In the genomic region with DNA sequence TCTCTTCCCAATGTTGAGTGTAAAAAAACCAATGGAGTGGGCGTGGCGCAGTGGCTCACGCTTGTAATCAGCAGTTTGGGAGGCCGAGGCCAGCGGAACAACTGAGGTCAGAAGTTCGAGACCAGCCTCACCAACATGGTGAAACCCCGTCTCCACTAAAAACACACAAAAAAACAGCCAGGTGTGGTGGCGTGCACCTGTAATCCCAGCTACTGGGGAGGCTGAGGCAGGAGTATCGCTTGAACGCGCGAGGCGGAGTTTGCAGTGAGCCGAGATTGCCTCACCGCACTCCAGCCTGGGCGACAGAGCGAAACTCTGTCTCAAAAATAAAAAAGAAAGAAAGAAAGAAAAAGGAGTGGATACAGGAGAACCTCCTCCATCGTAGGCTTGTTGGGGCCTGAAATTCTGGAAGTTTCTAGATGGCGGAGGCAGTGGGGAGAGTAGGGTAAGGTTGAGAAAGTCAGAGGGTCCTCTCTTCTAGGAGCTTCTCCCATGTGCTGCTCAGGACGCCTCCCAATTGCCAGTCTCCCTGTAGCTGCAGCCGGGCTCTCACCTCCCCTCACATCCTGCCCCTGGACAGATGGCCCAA, we compare ENCODE assay signal across 8 cellular contexts. TPM values are rescaled to one million over a fixed set of nuclear protein-coding genes. Genes with fewer than 3 reads are reported as not detected.
A peak's percentile ranks its signal among the peaks of the same experiment; 100 is the strongest.
DNase-seq lines count a peak whose midpoint lies in the region; ATAC-seq and TF ChIP-seq lines count a peak whose summit lies in the region.

No MANE protein-coding gene starts in this region.

- no peaks in the 10 kb centered on the region for H3K9me3 Mint-ChIP-seq in nephron progenitor cell

- H3K36me3 Mint-ChIP-seq in nephron progenitor cell (ENCODE audit: low read depth): peaks cover 15% of the 10 kb centered on the region

- H3K27me3 ChIP-seq in BE2C: no peaks in the 10 kb centered on the region
- H3K27me3 ChIP-seq in MM.1S (replicated peaks; ENCODE audit: insufficient read depth, low read length): no peaks in the 10 kb centered on the region

- peaks cover 17% of the 10 kb centered on the region for H3K36me3 ChIP-seq in BE2C
- no peaks in the 10 kb centered on the region for H3K36me3 ChIP-seq in MM.1S (replicated peaks; ENCODE audit: insufficient read depth, low read length)

- no peaks in the 10 kb centered on the region for H3K9me2 ChIP-seq in MM.1S (replicated peaks; ENCODE audit: insufficient read depth, low read length)

- H3K9me3 ChIP-seq in BE2C (no peaks in the 10 kb centered on the region), MM.1S (replicated peaks; ENCODE audit: insufficient read depth, low read length) (no peaks in the 10 kb centered on the region)

- peaks cover 33% of the 10 kb centered on the region for H3K4me1 Mint-ChIP-seq in nephron progenitor cell

- peaks cover 19% of the 10 kb centered on the region for H3K27me3 Mint-ChIP-seq in nephron progenitor cell (ENCODE audit: low read depth, poor library complexity)

- peak overlapping the region; percentile 27 for H3K4me2 ChIP-seq in MM.1S (ENCODE audit: low read depth, low read length)

- H3K4me3 Mint-ChIP-seq in nephron progenitor cell: peak overlapping the region; percentile 86

- peak; percentile 24 for DNase-seq in BE2C
- DNase-seq in MM.1S: no peak
- no peak for DNase-seq in coronary artery (ENCODE audit: low spot score)
- DNase-seq in nephron progenitor cell: no peak
- DNase-seq in hepatic stellate cell (ENCODE audit: low spot score): no peak
- no peak for DNase-seq in stimulated activated CD4-positive, alpha-beta T cell treated with anti-CD3 and anti-CD28 coated beads, Interleukin-4, amount 100 ng/mL, for 1 hour

- peak overlapping the region; percentile 85 for H3K4me3 ChIP-seq in BE2C (ENCODE audit: low read depth, low read length)
- H3K4me3 ChIP-seq in MM.1S (ENCODE audit: low read length): peak overlapping the region; percentile 80
- peak overlapping the region; percentile 96 for H3K4me3 ChIP-seq in coronary artery

- H4K20me1 ChIP-seq in MM.1S (ENCODE audit: insufficient read depth, low read length): no peaks in the 10 kb centered on the region

- peaks cover 30% of the 10 kb centered on the region for H3K79me2 ChIP-seq in MM.1S (ENCODE audit: low read length)

- no peak for TF ChIP-seq CTCF in BE2C (IDR thresholded peaks at IDR 0.05; ENCODE audit: low read depth, low read length)
- TF ChIP-seq CTCF in MM.1S (IDR thresholded peaks at IDR 0.05; ENCODE audit: low read length): no peak
- TF ChIP-seq CTCF in coronary artery (IDR thresholded peaks at IDR 0.05): no peak
- TF ChIP-seq CTCF in nephron progenitor cell (IDR thresholded peaks at IDR 0.05): no peak

- peak overlapping the region; percentile 90; the same call in 1 of the 2 replicates for H3K9ac ChIP-seq in MM.1S (ENCODE audit: low read length)

- H3K27ac ChIP-seq in MM.1S (ENCODE audit: low read length) (peak overlapping the region; percentile 83; the same call in 1 of the 2 replicates), coronary artery (peak overlapping the region in 1 of 2 donors; percentile 94)

- ATAC-seq in HG02678 (IDR thresholded peaks at IDR 0.05; ENCODE audit: unreplicated experiment) (no peak), GM18511 (IDR thresholded peaks at IDR 0.05; ENCODE audit: unreplicated experiment) (no peak)

- H3F3A ChIP-seq in MM.1S (ENCODE audit: insufficient read depth, low read length): peaks cover 10% of the 10 kb centered on the region

- peak overlapping the region; percentile 90 for H3K27ac Mint-ChIP-seq in nephron progenitor cell

- H3K4me1 ChIP-seq in BE2C (no peaks in the 10 kb centered on the region), MM.1S (ENCODE audit: low read length) (no peaks in the 10 kb centered on the region)

- peak overlapping the region; percentile 57 for H2AFZ ChIP-seq in MM.1S (ENCODE audit: low read length)

RNA-seq across cellular contexts. Expression of a gene that starts 0.7 kb away (rescaled TPM):
- polyA plus RNA-seq in BE2C (2012; ENCODE audit: insufficient read depth, insufficient read length, low read depth): 20.1 TPM

RNA-seq across cellular contexts. Expression of a gene that starts 12.6 kb away (rescaled TPM):
- polyA plus RNA-seq in BE2C (2012; ENCODE audit: insufficient read depth, insufficient read length, low read depth): 19.9 TPM

RNA-seq across cellular contexts. Expression of a gene that starts 24.2 kb away (rescaled TPM):
- 6.4 TPM for polyA plus RNA-seq in BE2C (2012; ENCODE audit: insufficient read depth, insufficient read length, low read depth)

RNA-seq across cellular contexts. Expression of a gene that starts 26.6 kb away (rescaled TPM):
- 33.5 TPM for polyA plus RNA-seq in BE2C (2012; ENCODE audit: insufficient read depth, insufficient read length, low read depth)

RNA-seq across cellular contexts. Expression of a gene that starts 32.5 kb away (rescaled TPM):
- 131 TPM for polyA plus RNA-seq in BE2C (2012; ENCODE audit: insufficient read depth, insufficient read length, low read depth)
